In the genomic region with DNA sequence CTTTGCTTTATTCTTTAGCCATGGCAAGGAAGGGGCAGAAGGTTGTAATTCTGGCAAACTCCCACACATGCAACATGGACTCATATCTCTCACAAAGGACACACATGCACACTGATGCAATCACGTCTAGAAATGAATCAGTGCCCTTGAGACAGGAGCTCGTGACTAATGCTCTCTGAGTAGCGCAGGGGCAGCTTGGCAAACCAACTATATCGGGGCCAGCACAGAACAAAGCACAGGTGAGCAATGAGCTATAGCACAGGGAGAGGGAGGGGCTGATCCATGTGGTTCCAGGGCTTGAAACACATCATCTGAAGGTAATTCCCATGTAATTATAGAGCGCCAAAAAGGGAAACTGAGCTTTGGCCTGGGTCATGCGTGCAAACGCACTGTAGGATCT, we compare ENCODE assay signal across 8 cellular contexts.
DNase-seq lines count a peak whose midpoint lies in the region; ATAC-seq and TF ChIP-seq lines count a peak whose summit lies in the region.

No MANE protein-coding gene starts in this region.

- ATAC-seq in GM21423 (IDR thresholded peaks at IDR 0.05; ENCODE audit: unreplicated experiment) (peak; percentile 52), HG03575 (IDR thresholded peaks at IDR 0.05; ENCODE audit: extremely low read depth, insufficient number of reproducible peaks, low FRiP score, unreplicated experiment) (peak; percentile 47)
- peak; percentile 62 to 64 for ATAC-seq in activated T-cell treated with anti-CD3 and anti-CD28 coated beads, Interleukin-2, amount 50 U/mL, for 4 hours

- POLR2A ChIA-PET in GM10248 (lab: Yijun Ruan, JAX), result interaction anchor here (0.6 to 1.5 kb wide), 5 partner anchors 163 to 612 kb away, joined by 3 to 8 read pairs (median 4); partner anchors contain the start of genes DYTN and KLF7

- no peak for TF ChIP-seq CTCF in GM10248 (IDR thresholded peaks at IDR 0.05; ENCODE audit: control extremely low read depth, extremely low read depth, low read depth, missing control alignments)

- CTCF ChIA-PET in GM10248 (lab: Yijun Ruan, JAX), result interaction anchor here (0.8 kb wide), 1 partner anchor 296 kb away, joined by 3 read pairs; no protein-coding TSS in a partner anchor

- H3K4me1 Mint-ChIP-seq in activated T-cell treated with anti-CD3 and anti-CD28 coated beads, Interleukin-2, amount 50 U/mL, for 4 hours (ENCODE audit: low read depth), result peaks cover 71% of the 10 kb centered on the region

- H3K9me3 Mint-ChIP-seq in activated T-cell treated with anti-CD3 and anti-CD28 coated beads, Interleukin-2, amount 50 U/mL, for 4 hours, result no peaks in the 10 kb centered on the region

- H3K36me3 Mint-ChIP-seq in activated T-cell treated with anti-CD3 and anti-CD28 coated beads, Interleukin-2, amount 50 U/mL, for 4 hours (ENCODE audit: insufficient read depth), result no peaks in the 10 kb centered on the region

- DNase-seq in GM10248 (ENCODE audit: extremely low spot score), result peak; percentile 29
- no peak for DNase-seq in activated T-cell treated with anti-CD3 and anti-CD28 coated beads, Interleukin-2, amount 50 U/mL, for 4 hours
- peak; percentile 73 for DNase-seq in left kidney (ENCODE audit: low read depth, low spot score)
- no peak for DNase-seq in NCI-H2029 (lab: John Stamatoyannopoulos, UW)
- no peak for DNase-seq in NCI-H1930 (lab: John Stamatoyannopoulos, UW)
- no peak for DNase-seq in NCI-H2227 (lab: John Stamatoyannopoulos, UW; ENCODE audit: unreplicated experiment)

- no peaks in the 10 kb centered on the region for H3K27me3 Mint-ChIP-seq in activated T-cell treated with anti-CD3 and anti-CD28 coated beads, Interleukin-2, amount 50 U/mL, for 4 hours (ENCODE audit: low read depth)

- no peak overlapping the region for H3K4me3 Mint-ChIP-seq in activated T-cell treated with anti-CD3 and anti-CD28 coated beads, Interleukin-2, amount 50 U/mL, for 4 hours

Comparison
In these comparisons a context has a peak if more than half of its experiments do, and no peak if none do; other contexts are left out.
1. DNase-seq: peak in GM10248 (single experiment) and left kidney (single experiment); none in activated T-cell treated with anti-CD3 and anti-CD28 coated beads, Interleukin-2, amount 50 U/mL, for 4 hours (single experiment), NCI-H2029 (single experiment), NCI-H1930 (0 of 2) and NCI-H2227 (single experiment).
2. Peak in every context shown above with its lines, with median percentiles within 50 percentile points of each other: ATAC-seq.